In genomic region chr20:23795526-23795925, GRCh38 we compare ENCODE assay signal across 4 cellular contexts. TPM values are rescaled to one million over a fixed set of nuclear protein-coding genes. Genes with fewer than 3 reads are reported as not detected.
"Had no signal": no experiment of that assay in that cellular context is flagged by ENCODE, and none has a peak within 500 bp of the region (broad histone marks: within the 10 kb centered on the region; RNA-seq: fewer than 3 reads in every experiment).

No MANE protein-coding gene starts in this region.

- H3K4me3 ChIP-seq: GM12878 had no signal

- DNase-seq: GDM1, GF-D8 had no signal

- ATAC-seq: GM12878 had no signal

RNA-seq across cellular contexts. Expression of gene CST2, which starts 31.0 kb away (rescaled TPM):
- total RNA-seq: G401, GM12878 had no signal
- polyA plus RNA-seq: GM12878 had no signal

RNA-seq across cellular contexts. Expression of gene CST1, which starts 44.8 kb away (rescaled TPM):
- total RNA-seq: G401, GM12878 had no signal
- polyA plus RNA-seq: GM12878 had no signal
